9 cellular contexts compared by ENCODE assay signal in the genomic region with DNA sequence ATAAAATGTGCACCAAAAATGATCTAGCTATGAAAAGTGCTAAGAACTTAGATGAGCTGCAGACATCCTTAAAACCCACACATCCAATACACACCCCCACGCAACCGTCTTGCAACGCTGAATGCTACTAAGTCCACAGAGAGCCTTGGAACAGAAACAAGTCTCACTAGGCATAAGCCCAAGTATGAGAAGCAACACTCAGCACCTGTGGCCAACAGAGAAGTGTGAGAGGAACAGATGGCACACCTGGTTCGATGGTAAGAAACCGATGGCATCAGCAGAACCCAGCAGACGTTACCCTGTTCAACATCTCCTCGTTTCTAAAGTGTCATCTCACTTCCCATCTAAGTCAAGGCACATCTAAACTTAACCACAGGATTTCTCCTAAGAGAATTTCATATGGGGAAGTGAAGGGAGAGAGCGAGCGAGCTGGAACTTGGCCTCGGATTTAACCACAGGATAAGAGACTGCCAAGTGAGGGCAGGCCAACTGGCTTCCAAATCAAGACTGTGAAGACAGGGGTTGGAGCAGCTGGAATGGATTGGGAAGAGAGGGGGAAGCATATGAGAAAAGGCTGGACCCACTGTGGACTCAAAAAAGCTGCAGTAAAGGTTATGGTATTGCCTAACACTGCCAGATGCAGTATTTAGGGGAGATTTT. TPM values are rescaled to one million over a fixed set of nuclear protein-coding genes. Genes with fewer than 3 reads are reported as not detected.
DNase-seq lines count a peak whose midpoint lies in the region; ATAC-seq and TF ChIP-seq lines count a peak whose summit lies in the region.
"Had no signal": no experiment of that assay in that cellular context is flagged by ENCODE, and none has a peak within 500 bp of the region (broad histone marks: within the 10 kb centered on the region; RNA-seq: fewer than 3 reads in every experiment).

No MANE protein-coding gene starts in this region.

- TF ChIP-seq CTCF in coronary artery (IDR thresholded peaks at IDR 0.05) (no peak), upper lobe of right lung (IDR thresholded peaks at IDR 0.05) (no peak)

- no peaks in the 10 kb centered on the region for H3K9me3 Mint-ChIP-seq in activated T-cell treated with anti-CD3 and anti-CD28 coated beads, Interleukin-2, amount 50 U/mL, for 24 hours
- H3K9me3 Mint-ChIP-seq in activated T-helper 1 cell treated with anti-CD3 and anti-CD28 coated beads, Interleukin-12 subunit alpha, Interleukin-12 subunit beta, Interleukin-2, Interleukin-4 antibody, amounts not matched to agents 30 ng/mL and 10 ng/mL and 1 ng/mL, durations not matched to agents 14 hours and 24 hours and 36 hours, result no peaks in the 10 kb centered on the region

- H3K4me3 ChIP-seq in coronary artery, result peak overlapping the region; percentile 47
- peak overlapping the region in 1 of 2 experiments; percentile 57 for H3K4me3 ChIP-seq in mesenchymal stem cell (ENCODE audit: insufficient read depth in 1 of 2, low read depth in 1 of 2, low read length in 2 of 2)
- no peak overlapping the region for H3K4me3 ChIP-seq in upper lobe of right lung
- H3K4me3 ChIP-seq: spleen had no signal

- peak; percentile 76 for ATAC-seq in upper lobe of right lung
- no peak for ATAC-seq in GM18868 (IDR thresholded peaks at IDR 0.05; ENCODE audit: unreplicated experiment)

- H2AFZ ChIP-seq in mesenchymal stem cell (ENCODE audit: low read depth, low read length), result no peak overlapping the region

- H3K4ac ChIP-seq in mesenchymal stem cell (ENCODE audit: low read depth in 1 of 2, low read length in 2 of 2), result no peak overlapping the region

- H3K4me1 ChIP-seq in mesenchymal stem cell (ENCODE audit: control insufficient read depth, insufficient read depth, low read depth, low read length) (peaks cover 1% of the 10 kb centered on the region), upper lobe of right lung (peaks cover 23% of the 10 kb centered on the region)

- H3K14ac ChIP-seq in mesenchymal stem cell (ENCODE audit: low read length in 2 of 2), result no peak overlapping the region

- no peak overlapping the region for H3K23ac ChIP-seq in mesenchymal stem cell (ENCODE audit: low read length in 2 of 2)

- H3K79me1 ChIP-seq in mesenchymal stem cell (replicated peaks; ENCODE audit: low read length, poor library complexity, severe bottlenecking), result peaks cover 28% of the 10 kb centered on the region

- H2BK120ac ChIP-seq in mesenchymal stem cell (ENCODE audit: low read depth, low read length), result no peak overlapping the region

- no peak overlapping the region for H2BK15ac ChIP-seq in mesenchymal stem cell (ENCODE audit: low read depth, poor library complexity, severe bottlenecking)

- no peak overlapping the region for H2BK5ac ChIP-seq in mesenchymal stem cell (ENCODE audit: low read depth, low read length, poor library complexity, severe bottlenecking)

- no peak overlapping the region for H2BK12ac ChIP-seq in mesenchymal stem cell (ENCODE audit: low read length in 2 of 2)

- peak overlapping the region; percentile 17 for H3K27ac Mint-ChIP-seq in activated T-cell treated with anti-CD3 and anti-CD28 coated beads, Interleukin-2, amount 50 U/mL, for 24 hours
- H3K27ac Mint-ChIP-seq in activated T-helper 1 cell treated with anti-CD3 and anti-CD28 coated beads, Interleukin-12 subunit alpha, Interleukin-12 subunit beta, Interleukin-2, Interleukin-4 antibody, amounts not matched to agents 30 ng/mL and 10 ng/mL and 1 ng/mL, durations not matched to agents 14 hours and 24 hours and 36 hours, result no peak overlapping the region

- no peaks in the 10 kb centered on the region for H3K27me3 ChIP-seq in mesenchymal stem cell (ENCODE audit: control insufficient read depth in 1 of 2, insufficient read depth in 1 of 2, low read length in 2 of 2)
- H3K27me3 ChIP-seq in upper lobe of right lung, result no peaks in the 10 kb centered on the region
- H3K27me3 ChIP-seq: spleen had no signal

- DNase-seq in activated T-cell treated with anti-CD3 and anti-CD28 coated beads, Interleukin-2, amount 50 U/mL, for 24 hours, result no peak
- DNase-seq in activated T-cell treated with anti-CD3 and anti-CD28 coated beads for 4 hours, result no peak
- peak; percentile 81 for DNase-seq in coronary artery (ENCODE audit: low spot score)
- DNase-seq in mesenchymal stem cell, result no peak
- DNase-seq in upper lobe of right lung, result no peak
- DNase-seq in activated T-helper 1 cell treated with anti-CD3 and anti-CD28 coated beads, Interleukin-12 subunit alpha, Interleukin-12 subunit beta, Interleukin-2, Interleukin-4 antibody, amounts not matched to agents 30 ng/mL and 10 ng/mL and 1 ng/mL, durations not matched to agents 14 hours and 24 hours and 36 hours (ENCODE audit: low spot score), result no peak
- DNase-seq in effector CD8-positive, alpha-beta T cell (lab: John Stamatoyannopoulos, UW), result no peak
- DNase-seq: spleen had no signal

- H4K8ac ChIP-seq in mesenchymal stem cell (ENCODE audit: low read length), result no peak overlapping the region

- peak overlapping the region; percentile 34 for H3K9ac ChIP-seq in mesenchymal stem cell (ENCODE audit: low read length)

- H3K9me3 ChIP-seq in mesenchymal stem cell (ENCODE audit: control insufficient read depth, low read length), result no peaks in the 10 kb centered on the region
- H3K9me3 ChIP-seq in upper lobe of right lung, result no peaks in the 10 kb centered on the region
- H3K9me3 ChIP-seq: spleen had no signal

- no peak overlapping the region for H4K91ac ChIP-seq in mesenchymal stem cell (ENCODE audit: low read length)

- no peak overlapping the region for H3K4me3 Mint-ChIP-seq in activated T-cell treated with anti-CD3 and anti-CD28 coated beads, Interleukin-2, amount 50 U/mL, for 24 hours
- H3K4me3 Mint-ChIP-seq in activated T-helper 1 cell treated with anti-CD3 and anti-CD28 coated beads, Interleukin-12 subunit alpha, Interleukin-12 subunit beta, Interleukin-2, Interleukin-4 antibody, amounts not matched to agents 30 ng/mL and 10 ng/mL and 1 ng/mL, durations not matched to agents 14 hours and 24 hours and 36 hours, result no peak overlapping the region

- H3K27me3 Mint-ChIP-seq in activated T-cell treated with anti-CD3 and anti-CD28 coated beads, Interleukin-2, amount 50 U/mL, for 24 hours, result no peaks in the 10 kb centered on the region
- no peaks in the 10 kb centered on the region for H3K27me3 Mint-ChIP-seq in activated T-helper 1 cell treated with anti-CD3 and anti-CD28 coated beads, Interleukin-12 subunit alpha, Interleukin-12 subunit beta, Interleukin-2, Interleukin-4 antibody, amounts not matched to agents 30 ng/mL and 10 ng/mL and 1 ng/mL, durations not matched to agents 14 hours and 24 hours and 36 hours (ENCODE audit: insufficient read depth)

- peaks cover 91% of the 10 kb centered on the region for H3K36me3 Mint-ChIP-seq in activated T-cell treated with anti-CD3 and anti-CD28 coated beads, Interleukin-2, amount 50 U/mL, for 24 hours (ENCODE audit: low read depth)
- peaks cover 42% of the 10 kb centered on the region for H3K36me3 Mint-ChIP-seq in activated T-helper 1 cell treated with anti-CD3 and anti-CD28 coated beads, Interleukin-12 subunit alpha, Interleukin-12 subunit beta, Interleukin-2, Interleukin-4 antibody, amounts not matched to agents 30 ng/mL and 10 ng/mL and 1 ng/mL, durations not matched to agents 14 hours and 24 hours and 36 hours (ENCODE audit: low read depth)

- no peak overlapping the region for H3K18ac ChIP-seq in mesenchymal stem cell (ENCODE audit: low read depth in 1 of 2, low read length in 2 of 2)

- intact Hi-C loops in upper lobe of right lung (cut with DNase I), result no loop called here
- intact Hi-C loops in activated T-helper 1 cell treated with anti-CD3 and anti-CD28 coated beads, Interleukin-12 subunit alpha, Interleukin-12 subunit beta, Interleukin-2, Interleukin-4 antibody, amounts not matched to agents 30 ng/mL and 10 ng/mL and 1 ng/mL, durations not matched to agents 14 hours and 24 hours and 36 hours (cut with micrococcal nuclease), result no loop called here

- H3K4me1 Mint-ChIP-seq in activated T-cell treated with anti-CD3 and anti-CD28 coated beads, Interleukin-2, amount 50 U/mL, for 24 hours (ENCODE audit: low read depth), result peaks cover 32% of the 10 kb centered on the region
- H3K4me1 Mint-ChIP-seq in activated T-helper 1 cell treated with anti-CD3 and anti-CD28 coated beads, Interleukin-12 subunit alpha, Interleukin-12 subunit beta, Interleukin-2, Interleukin-4 antibody, amounts not matched to agents 30 ng/mL and 10 ng/mL and 1 ng/mL, durations not matched to agents 14 hours and 24 hours and 36 hours (ENCODE audit: low read depth), result peaks cover 14% of the 10 kb centered on the region

- H3K27ac ChIP-seq in coronary artery (peak overlapping the region; percentile 56 to 89), mesenchymal stem cell (ENCODE audit: low read length, poor library complexity, severe bottlenecking) (no peak overlapping the region), upper lobe of right lung (peak overlapping the region; percentile 4)

- 94% methylated on average over 8 of the region's 10 CpGs for WGBS in mesenchymal stem cell

- H3K4me2 ChIP-seq in mesenchymal stem cell (ENCODE audit: low read length, poor library complexity, severe bottlenecking), result no peak overlapping the region

- H2AK5ac ChIP-seq in mesenchymal stem cell (ENCODE audit: low read length, severe bottlenecking), result no peak overlapping the region

- peaks cover 29 to 49% of the 10 kb centered on the region in 2 experiments for H3K36me3 ChIP-seq in mesenchymal stem cell (ENCODE audit: control insufficient read depth in 1 of 2, insufficient read depth in 2 of 2, low read depth in 1 of 2, low read length in 2 of 2)
- peaks cover 66% of the 10 kb centered on the region for H3K36me3 ChIP-seq in upper lobe of right lung

RNA-seq across cellular contexts. Expression of a gene that starts 41.0 kb away (rescaled TPM):
- 0.01 TPM for polyA plus RNA-seq in mesenchymal stem cell (2013, experiment 1 of 2)
- polyA plus RNA-seq in mesenchymal stem cell (2013, experiment 2 of 2), result 0.12 TPM
- total RNA-seq in upper lobe of right lung, result 6.3 TPM
- not detected in 2 replicates for total RNA-seq in activated T-helper 1 cell treated with anti-CD3 and anti-CD28 coated beads, Interleukin-12 subunit alpha, Interleukin-12 subunit beta, Interleukin-2, Interleukin-4 antibody, amounts not matched to agents 30 ng/mL and 10 ng/mL and 1 ng/mL, durations not matched to agents 14 hours and 24 hours and 36 hours
